8 cellular contexts compared by ENCODE assay signal in the genomic region with DNA sequence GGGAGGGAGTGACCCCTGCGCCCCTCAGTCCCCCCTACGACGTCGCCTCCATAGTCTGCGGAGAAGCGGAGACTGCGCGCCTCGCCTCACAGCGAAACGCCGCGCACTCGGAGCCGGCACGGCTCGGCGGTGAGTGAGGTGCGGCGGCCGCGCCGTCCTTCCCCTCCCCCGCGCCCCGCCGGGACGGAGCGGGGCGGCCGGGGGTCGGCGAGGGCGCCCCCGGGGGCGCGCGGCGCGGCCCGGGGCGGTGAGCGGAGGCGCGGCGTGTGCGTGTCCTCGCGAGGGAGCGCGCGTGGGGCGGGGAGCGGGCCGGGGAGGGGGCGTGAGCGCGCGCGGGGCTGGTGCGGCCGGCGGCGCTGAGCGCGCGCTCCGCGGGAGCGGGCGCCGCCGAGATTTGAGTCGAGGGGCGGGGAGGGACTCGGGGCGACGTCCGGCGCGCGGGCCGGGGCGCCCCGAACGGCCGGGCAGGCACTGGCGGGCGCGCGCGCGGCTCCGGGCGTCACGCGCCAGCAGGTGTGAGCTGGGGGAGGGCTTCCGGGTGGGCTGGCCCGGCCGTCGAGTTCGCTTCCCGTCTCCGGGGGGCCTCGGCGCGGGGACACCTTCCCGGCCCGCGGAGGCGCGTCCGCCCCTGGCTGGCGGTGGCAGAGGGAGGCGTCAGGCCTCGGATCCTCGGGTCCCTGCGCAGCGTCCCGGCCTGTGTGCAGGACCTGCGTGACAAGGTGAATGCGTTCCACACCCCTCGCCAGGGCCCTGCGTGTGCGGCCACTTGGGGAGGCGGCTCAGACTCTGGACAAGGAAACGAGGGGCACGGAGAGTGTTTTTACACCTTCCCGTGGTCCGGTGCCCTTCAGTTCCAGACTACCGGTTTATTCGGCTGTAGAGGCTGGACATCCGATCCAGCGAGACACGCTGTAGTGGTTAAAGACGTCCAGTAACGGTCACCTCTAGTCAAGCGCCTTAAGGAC. TPM values are rescaled to one million over a fixed set of nuclear protein-coding genes. Genes with fewer than 3 reads are reported as not detected.
DNase-seq lines count a peak whose midpoint lies in the region; ATAC-seq, FAIRE-seq and TF ChIP-seq lines count a peak whose summit lies in the region.

No MANE protein-coding gene starts in this region.

- peak; percentile 26 for ATAC-seq in mucosa of descending colon

- H3K36me3 ChIP-seq in GM06990 (ENCODE audit: control insufficient read depth, insufficient read depth, low read length) (no peaks in the 10 kb centered on the region), endocrine pancreas (ENCODE audit: control insufficient read depth, insufficient read depth, low read length) (no peaks in the 10 kb centered on the region), mucosa of descending colon (ENCODE audit: low read depth) (no peaks in the 10 kb centered on the region)

- DNase-seq in GM06990 (ENCODE audit: extremely low read depth, insufficient read length) (peak; percentile 84), H54 (ENCODE audit: insufficient read length, low spot score) (peak; percentile 49), NCI-H1048 (lab: John Stamatoyannopoulos, UW) (peak; percentile 36), mucosa of descending colon (peak; percentile 53 to 88 (median 81)), inferior parietal cortex (ENCODE audit: extremely low spot score) (no peak)
- peak; percentile 27 to 61 for DNase-seq in activated CD8-positive, alpha-beta memory T cell treated with anti-CD3 and anti-CD28 coated beads for 1 hour (ENCODE audit: extremely low read depth in 1 of 2, low read depth in 1 of 2)
- DNase-seq in stimulated activated CD8-positive, alpha-beta memory T cell treated with anti-CD3 and anti-CD28 coated beads, Interleukin-2, amount 100 ng/mL, for 48 hours (ENCODE audit: low read depth in 2 of 2), result peak; percentile 67 to 71

- H3K9me3 ChIP-seq in endocrine pancreas (ENCODE audit: control insufficient read depth, low read length) (no peaks in the 10 kb centered on the region), mucosa of descending colon (no peaks in the 10 kb centered on the region)

- TF ChIP-seq CTCF in GM06990 (IDR thresholded peaks at IDR 0.05; ENCODE audit: insufficient read depth, low read length, poor library complexity, severe bottlenecking), result no peak
- TF ChIP-seq CTCF in mucosa of descending colon (IDR thresholded peaks at IDR 0.05), result no peak

- 0 out of 2 replicates have a peak, but pooled peaks have one; percentile 22 for TF ChIP-seq POLR2A in H54 (IDR thresholded peaks at IDR 0.05; ENCODE audit: low read depth, low read length)

- H3K4me3 ChIP-seq in GM06990 (replicated peaks; ENCODE audit: low read depth, low read length) (peak overlapping the region; percentile 93), endocrine pancreas (ENCODE audit: control insufficient read depth, insufficient read depth, low read length) (peak overlapping the region; percentile 88), mucosa of descending colon (peak overlapping the region; percentile 56)

- H3K4me1 ChIP-seq in endocrine pancreas (ENCODE audit: control insufficient read depth, insufficient read depth, low read length) (peaks cover 6% of the 10 kb centered on the region), mucosa of descending colon (ENCODE audit: low read depth) (peaks cover 16% of the 10 kb centered on the region)

- intact Hi-C loops in mucosa of descending colon (cut with DNase I, micrococcal nuclease), result loop anchor here in 1 of 2 donors (10.0 kb wide), 1 partner anchor 300 kb away; a partner anchor contains a TSS

- peak overlapping the region; percentile 91 for H3K9ac ChIP-seq in endocrine pancreas (ENCODE audit: control insufficient read depth, insufficient read depth, low read length)

- FAIRE-seq in H54 (lab: Jason Lieb, UNC), result no peak

- H3K27me3 ChIP-seq in GM06990 (replicated peaks; ENCODE audit: control insufficient read depth, insufficient read depth, low read length) (no peaks in the 10 kb centered on the region; the same call in 1 of the 2 replicates), endocrine pancreas (ENCODE audit: control insufficient read depth, insufficient read depth, low read length) (no peaks in the 10 kb centered on the region)

RNA-seq across cellular contexts. Expression of a gene that starts 50.4 kb away (rescaled TPM):
- 10 to 100 TPM; 15.8 to 48.0 (median 35.0) TPM for total RNA-seq in mucosa of descending colon
